Comparison of ENCODE assay signal across 8 cellular contexts in genomic region chr4:1345905-1346780, GRCh38. TPM values are rescaled to one million over a fixed set of nuclear protein-coding genes. Genes with fewer than 3 reads are reported as not detected.
A peak's percentile ranks its signal among the peaks of the same experiment; 100 is the strongest.
DNase-seq lines count a peak whose midpoint lies in the region; ATAC-seq and TF ChIP-seq lines count a peak whose summit lies in the region.

No MANE protein-coding gene starts in this region.

- H3K4me3 Mint-ChIP-seq in nephron = peak overlapping the region; percentile 93 to 95 (median 93)

- peaks cover 31% of the 10 kb centered on the region for H3K4me1 ChIP-seq in upper lobe of right lung

- H3K27me3 Mint-ChIP-seq in nephron (ENCODE audit: low read depth) = no peaks in the 10 kb centered on the region

- H3K36me3 ChIP-seq in upper lobe of right lung = peaks cover 13% of the 10 kb centered on the region

- H3K27ac Mint-ChIP-seq in nephron = peak overlapping the region; percentile 96 to 99 (median 97)

- DNase-seq in GM12864 (ENCODE audit: low read depth) (no peak), NOMO-1 treated with DMSO at 0.1 percent for 48 hours (lab: John Stamatoyannopoulos, UW; ENCODE audit: unreplicated experiment) (peak; percentile 59), activated T-helper 1 cell treated with Interleukin-2 at 50 U/mL for 16 hours (ENCODE audit: low read depth) (peak; percentile 22), fibroblast of mammary gland (ENCODE audit: low read depth) (peak; percentile 17), upper lobe of right lung (peak; percentile 78)

- H3K4me3 ChIP-seq in GM12864 (ENCODE audit: low read depth, low read length) (peak overlapping the region; percentile 94), fibroblast of mammary gland (ENCODE audit: control insufficient read depth, low read depth, low read length) (peak overlapping the region; percentile 65), upper lobe of right lung (peak overlapping the region; percentile 87)

- H3K9me3 Mint-ChIP-seq in nephron = no peaks in the 10 kb centered on the region

- peak; percentile 0 for ATAC-seq in HG02798 (IDR thresholded peaks at IDR 0.05; ENCODE audit: poor library complexity, unreplicated experiment)
- peak; percentile 0 for ATAC-seq in upper lobe of right lung

- intact Hi-C loops in upper lobe of right lung (cut with DNase I) = loop anchor here (10.0 kb wide), 1 partner anchor 91 kb away; no protein-coding TSS in a partner anchor

- peaks cover 27% of the 10 kb centered on the region for H3K4me1 Mint-ChIP-seq in nephron

- H3K27me3 ChIP-seq in upper lobe of right lung = no peaks in the 10 kb centered on the region

- H3K27ac ChIP-seq in 22Rv1 (peak overlapping the region; percentile 90), upper lobe of right lung (peak overlapping the region; percentile 91)

- H3K36me3 Mint-ChIP-seq in nephron (ENCODE audit: low read depth) = peaks cover 32% of the 10 kb centered on the region

- no peaks in the 10 kb centered on the region for H3K9me3 ChIP-seq in upper lobe of right lung

- TF ChIP-seq CTCF in 22Rv1 (IDR thresholded peaks at IDR 0.05) (0 out of 2 replicates have a peak, but pooled peaks have one; percentile 5), GM12864 (IDR thresholded peaks at IDR 0.05; ENCODE audit: low read depth, low read length, missing control alignments) (peak; percentile 45), fibroblast of mammary gland (conservative IDR thresholded peaks at IDR 0.05; ENCODE audit: control insufficient read depth, insufficient read depth, low read depth, low read length) (no peak), nephron (IDR thresholded peaks at IDR 0.05; ENCODE audit: unreplicated experiment in 3 of 3) (peak in 2 of 3 experiments; percentile 32 to 41), upper lobe of right lung (IDR thresholded peaks at IDR 0.05) (peak; percentile 33)

RNA-seq across cellular contexts. Expression of gene UVSSA, which starts 0.9 kb away (rescaled TPM):
- total RNA-seq in upper lobe of right lung = 28.3 TPM

RNA-seq across cellular contexts. Expression of gene MAEA, which starts 56.5 kb away (rescaled TPM):
- 63.2 TPM for total RNA-seq in upper lobe of right lung
